ENCODE assay signal across 13 cellular contexts in the genomic region with DNA sequence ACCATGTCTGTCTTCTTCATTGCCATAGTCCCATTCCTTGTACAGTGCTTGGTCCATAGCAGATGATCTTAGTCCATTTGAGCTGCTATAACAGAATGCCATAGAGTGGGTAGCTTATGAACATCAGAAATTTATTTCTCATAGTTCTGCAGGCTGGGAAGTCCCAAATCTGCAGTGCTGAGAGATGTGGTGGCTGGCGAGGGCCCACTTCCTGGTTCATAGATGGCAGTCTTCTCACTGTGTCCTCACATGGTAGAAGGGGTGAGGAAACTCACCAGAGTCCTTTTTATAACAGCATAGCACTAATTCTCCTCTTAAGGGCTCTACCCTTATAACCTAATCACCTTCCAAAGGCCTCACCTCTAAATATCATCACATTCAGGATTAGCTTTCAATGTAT. TPM values are rescaled to one million over a fixed set of nuclear protein-coding genes. Genes with fewer than 3 reads are reported as not detected.
DNase-seq lines count a peak whose midpoint lies in the region; ATAC-seq and TF ChIP-seq lines count a peak whose summit lies in the region.
"Had no signal": no experiment of that assay in that cellular context is flagged by ENCODE, and none has a peak within 500 bp of the region (broad histone marks: within the 10 kb centered on the region; RNA-seq: fewer than 3 reads in every experiment).

No MANE protein-coding gene starts in this region.

- H3K4me1 ChIP-seq in CD4-positive, CD25-positive, alpha-beta regulatory T cell (ENCODE audit: control insufficient read depth, insufficient read depth, low read length, poor library complexity, severe bottlenecking): peaks cover 95% of the 10 kb centered on the region

- peaks cover 38 to 96% (median 82%) of the 10 kb centered on the region in 4 donors for H3K4me1 Mint-ChIP-seq in CD4-positive, CD25-positive, alpha-beta regulatory T cell
- peaks cover 34 to 94% (median 92%) of the 10 kb centered on the region in 4 donors for H3K4me1 Mint-ChIP-seq in naive thymus-derived CD8-positive, alpha-beta T cell

- peak overlapping the region; percentile 76 to 83 (median 76) for H3K27ac Mint-ChIP-seq in CD4-positive, CD25-positive, alpha-beta regulatory T cell
- peak overlapping the region; percentile 29 to 97 (median 86) for H3K27ac Mint-ChIP-seq in naive thymus-derived CD8-positive, alpha-beta T cell

- no peaks in the 10 kb centered on the region for H3K36me3 ChIP-seq in CD4-positive, CD25-positive, alpha-beta regulatory T cell (ENCODE audit: control insufficient read depth, insufficient read depth, low read length)
- H3K36me3 ChIP-seq: left lung, suprapubic skin had no signal

- CTCF ChIA-PET in HEK293T (lab: Yijun Ruan, JAX): no interaction called here

- H3K27me3 Mint-ChIP-seq in CD4-positive, CD25-positive, alpha-beta regulatory T cell: no peaks in the 10 kb centered on the region
- H3K27me3 Mint-ChIP-seq in naive thymus-derived CD8-positive, alpha-beta T cell: no peaks in the 10 kb centered on the region

- H3K27me3 ChIP-seq in CD4-positive, CD25-positive, alpha-beta regulatory T cell (ENCODE audit: control insufficient read depth, insufficient read depth, low read length): no peaks in the 10 kb centered on the region
- H3K27me3 ChIP-seq: left lung, suprapubic skin had no signal

- DNase-seq in CD4-positive, CD25-positive, alpha-beta regulatory T cell: peak; percentile 46 to 79 (median 57)
- DNase-seq in T follicular helper cell (ENCODE audit: low read depth): peak; percentile 43
- peak; percentile 41 for DNase-seq in activated T-helper 9 cell treated with anti-CD3 and anti-CD28 coated beads, Interleukin-2, amount 50 U/mL, for 16 hours (ENCODE audit: low read depth)
- peak; percentile 29 to 75 (median 55) for DNase-seq in naive thymus-derived CD8-positive, alpha-beta T cell
- DNase-seq in HEK293T (ENCODE audit: extremely low spot score): no peak
- no peak for DNase-seq in NCI-H1436 treated with DMSO at 0.1 percent for 48 hours (lab: John Stamatoyannopoulos, UW)
- DNase-seq: left lung, NCI-H526, SW 1271 had no signal

- H3K36me3 Mint-ChIP-seq in CD4-positive, CD25-positive, alpha-beta regulatory T cell: no peaks in the 10 kb centered on the region
- no peaks in the 10 kb centered on the region for H3K36me3 Mint-ChIP-seq in naive thymus-derived CD8-positive, alpha-beta T cell

- H3K4me3 Mint-ChIP-seq in CD4-positive, CD25-positive, alpha-beta regulatory T cell: peak overlapping the region; percentile 43 to 70 (median 51)
- H3K4me3 Mint-ChIP-seq in naive thymus-derived CD8-positive, alpha-beta T cell: peak overlapping the region; percentile 16 to 84 (median 67)

- no peaks in the 10 kb centered on the region for H3K9me3 Mint-ChIP-seq in CD4-positive, CD25-positive, alpha-beta regulatory T cell
- no peaks in the 10 kb centered on the region for H3K9me3 Mint-ChIP-seq in naive thymus-derived CD8-positive, alpha-beta T cell

- H3K4me3 ChIP-seq in CD4-positive, CD25-positive, alpha-beta regulatory T cell (ENCODE audit: low read depth, low read length): peak overlapping the region; percentile 55
- H3K4me3 ChIP-seq: left lung, suprapubic skin had no signal

- peak; percentile 15 to 21 for ATAC-seq in CD4-positive, CD25-positive, alpha-beta regulatory T cell (ENCODE audit: low read depth in 2 of 2)
- peak; percentile 54 to 72 for ATAC-seq in naive thymus-derived CD8-positive, alpha-beta T cell
- ATAC-seq in esophagus mucosa: no peak
- ATAC-seq in GM18870 (IDR thresholded peaks at IDR 0.05; ENCODE audit: unreplicated experiment): no peak
- ATAC-seq: left lung, right cardiac atrium had no signal

- no peaks in the 10 kb centered on the region for H3K9me3 ChIP-seq in CD4-positive, CD25-positive, alpha-beta regulatory T cell (ENCODE audit: control insufficient read depth in 2 of 2, low read length in 2 of 2)
- H3K9me3 ChIP-seq: left lung, suprapubic skin had no signal

- H3K27ac ChIP-seq in CD4-positive, CD25-positive, alpha-beta regulatory T cell (ENCODE audit: insufficient read depth, low read length, poor library complexity, severe bottlenecking): peak overlapping the region; percentile 70
- H3K27ac ChIP-seq: left lung, suprapubic skin had no signal

- POLR2A ChIA-PET in naive thymus-derived CD8-positive, alpha-beta T cell (lab: Charles Lee): interaction anchor here (1.0 to 6.0 kb wide), 6 partner anchors 8 to 118 kb away, joined by 3 to 61 read pairs (median 3); a partner anchor contains a TSS
- POLR2A ChIA-PET in HEK293T (lab: Yijun Ruan, JAX): no interaction called here

TF ChIP-seq in HEK293T, 16 proteins besides CTCF, POLR2A, EP300 and RAD21:
- TF ChIP-seq FOXA1 (IDR thresholded peaks at IDR 0.05) (no peak), L3MBTL2 (conservative IDR thresholded peaks at IDR 0.05) (no peak), NFRKB (IDR thresholded peaks at IDR 0.05) (no peak), LEF1 (IDR thresholded peaks at IDR 0.05; ENCODE audit: borderline replicate concordance) (no peak), HDGF (IDR thresholded peaks at IDR 0.05; ENCODE audit: borderline replicate concordance) (no peak), ZNF384 (IDR thresholded peaks at IDR 0.05) (no peak), BHLHE40 (IDR thresholded peaks at IDR 0.05; ENCODE audit: borderline replicate concordance) (no peak), ELF4 (IDR thresholded peaks at IDR 0.05) (no peak)

RNA-seq across cellular contexts. Expression of a gene that starts 23.1 kb away (rescaled TPM):
- 143 TPM for total RNA-seq in CD4-positive, CD25-positive, alpha-beta regulatory T cell
- polyA plus RNA-seq in CD4-positive, CD25-positive, alpha-beta regulatory T cell: 10 to 100 TPM; 72.8 to 91.3 (median 78.2) TPM
- 100 to 1,000 TPM; 124 to 130 TPM for total RNA-seq in naive thymus-derived CD8-positive, alpha-beta T cell
- 10 to 100 TPM; 43.4 to 53.9 (median 50.0) TPM for polyA plus RNA-seq in naive thymus-derived CD8-positive, alpha-beta T cell
- total RNA-seq in esophagus mucosa: 36.0 TPM

Comparison
In these comparisons a context has a peak if more than half of its experiments do, and no peak if none do; other contexts are left out.
1. ATAC-seq: peak in CD4-positive, CD25-positive, alpha-beta regulatory T cell (2 of 2) and naive thymus-derived CD8-positive, alpha-beta T cell (2 of 2); none in esophagus mucosa (single experiment) and GM18870 (single experiment).
2. DNase-seq: peak in CD4-positive, CD25-positive, alpha-beta regulatory T cell (3 of 3), T follicular helper cell (single experiment), activated T-helper 9 cell treated with anti-CD3 and anti-CD28 coated beads, Interleukin-2, amount 50 U/mL, for 16 hours (single experiment) and naive thymus-derived CD8-positive, alpha-beta T cell (10 of 10); none in HEK293T (single experiment) and NCI-H1436 treated with DMSO at 0.1 percent for 48 hours (single experiment).